8 cellular contexts compared by ENCODE assay signal in the genomic region with DNA sequence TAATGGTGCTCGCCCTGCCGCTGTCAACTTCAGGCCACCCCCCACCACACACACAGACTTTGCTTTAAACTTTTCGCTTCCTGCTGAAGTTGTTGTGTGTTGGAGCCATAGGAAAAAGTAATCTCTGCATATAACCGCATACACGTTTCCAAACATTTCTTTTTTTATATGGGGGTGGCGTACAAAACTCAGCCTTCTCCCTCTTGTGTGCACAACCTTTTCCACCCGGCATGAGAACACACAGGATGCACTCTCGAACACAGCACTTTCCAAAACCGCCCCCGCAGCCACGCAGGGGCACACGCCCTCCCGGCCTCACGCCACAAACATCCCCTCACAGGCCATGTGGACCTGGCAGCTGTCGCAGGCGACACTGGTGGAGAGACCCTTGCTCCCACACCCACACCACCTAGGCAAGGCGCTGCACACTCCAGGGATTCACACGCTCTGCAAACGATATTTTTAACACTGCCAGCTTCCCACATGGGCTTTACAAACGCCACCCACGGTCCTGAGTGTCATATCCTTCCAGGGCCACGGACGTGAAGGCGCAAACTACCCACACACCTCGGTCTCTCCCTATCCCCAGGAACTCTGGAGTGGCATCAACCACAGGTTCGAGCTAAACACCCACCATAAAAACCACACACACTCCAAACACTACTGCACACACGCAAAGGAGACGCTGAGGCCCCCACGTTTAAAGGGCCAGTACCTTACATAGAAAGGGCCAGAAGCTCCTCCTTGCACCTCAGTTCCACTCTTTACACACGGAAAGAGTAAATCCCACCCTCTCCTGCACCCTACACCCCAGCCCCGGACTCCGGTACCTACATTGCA. TPM values are rescaled to one million over a fixed set of nuclear protein-coding genes. Genes with fewer than 3 reads are reported as not detected.
DNase-seq lines count a peak whose midpoint lies in the region; TF ChIP-seq lines count a peak whose summit lies in the region.

No MANE protein-coding gene starts in this region.

- H3K36me3 ChIP-seq in HAP-1 (replicated peaks) (no peaks in the 10 kb centered on the region; the same call in 1 of the 2 replicates), breast epithelium (no peaks in the 10 kb centered on the region)

- no peak for TF ChIP-seq CTCF in AG04450 (IDR thresholded peaks at IDR 0.05; ENCODE audit: low read depth, low read length)
- TF ChIP-seq CTCF in breast epithelium (IDR thresholded peaks at IDR 0.05), result no peak
- no peak for TF ChIP-seq CTCF in lower leg skin (IDR thresholded peaks at IDR 0.05)

- no peak for DNase-seq in AG04450 (ENCODE audit: low read depth, low spot score)
- peak in 1 of 2 experiments; percentile 40 for DNase-seq in HAP-1 (ENCODE audit: low spot score in 2 of 2)
- DNase-seq in breast epithelium (ENCODE audit: low spot score in 2 of 2), result no peak
- DNase-seq in lower leg skin (ENCODE audit: low spot score in 2 of 2), result no peak
- DNase-seq in stimulated activated CD8-positive, alpha-beta memory T cell treated with anti-CD3 and anti-CD28 coated beads, Interleukin-15, amount 100 ng/mL, for 4 hours (ENCODE audit: low read depth in 2 of 2), result peak; percentile 54 to 65
- no peak for DNase-seq in NCI-H2081 (lab: John Stamatoyannopoulos, UW)
- no peak for DNase-seq in HT-29 (ENCODE audit: low spot score)

- peak overlapping the region; percentile 93 for H3K27ac Mint-ChIP-seq in T-helper 1 cell treated with Interleukin-12 subunit alpha and Interleukin-12 subunit beta and Interleukin-4 antibody, amounts not matched to agents 30 μg/mL and 1 μg/mL, for 36 hours

- H3K4me1 ChIP-seq in HAP-1 (peaks cover 28% of the 10 kb centered on the region), breast epithelium (peaks cover 30 to 50% of the 10 kb centered on the region in 2 donors)

- in situ Hi-C loops in HAP-1 (cut with MboI; ENCODE audit: low sequenced_read_pairs), result no loop called here

- H3K9me3 Mint-ChIP-seq in T-helper 1 cell treated with Interleukin-12 subunit alpha and Interleukin-12 subunit beta and Interleukin-4 antibody, amounts not matched to agents 30 μg/mL and 1 μg/mL, for 36 hours, result no peaks in the 10 kb centered on the region

- CTCF ChIA-PET in AG04450 (lab: Charles Lee), result interaction anchor here (1.0 to 4.3 kb wide), 4 partner anchors 59 to 126 kb away, joined by 3 to 23 read pairs (median 6); partner anchors contain the start of gene AAAS

- H3K27me3 Mint-ChIP-seq in T-helper 1 cell treated with Interleukin-12 subunit alpha and Interleukin-12 subunit beta and Interleukin-4 antibody, amounts not matched to agents 30 μg/mL and 1 μg/mL, for 36 hours (ENCODE audit: low read depth), result no peaks in the 10 kb centered on the region

- no peak for TF ChIP-seq POLR2A in breast epithelium (IDR thresholded peaks at IDR 0.05)
- TF ChIP-seq POLR2A in lower leg skin (IDR thresholded peaks at IDR 0.05), result no peak

- peak overlapping the region; percentile 98 for H3K4me3 Mint-ChIP-seq in T-helper 1 cell treated with Interleukin-12 subunit alpha and Interleukin-12 subunit beta and Interleukin-4 antibody, amounts not matched to agents 30 μg/mL and 1 μg/mL, for 36 hours

- 6 to 8% methylated on average over 32 of the region's 32 CpGs for WGBS in lower leg skin, 2 donors

- peak overlapping the region; percentile 80 for H3K4me3 ChIP-seq in AG04450 (ENCODE audit: low read depth, low read length)
- H3K4me3 ChIP-seq in HAP-1, result peak overlapping the region; percentile 65
- H3K4me3 ChIP-seq in breast epithelium, result peak overlapping the region; percentile 58 to 77 (median 77)
- H3K4me3 ChIP-seq in lower leg skin (ENCODE audit: low read depth, poor library complexity, severe bottlenecking), result peak overlapping the region; percentile 38

- H3K27me3 ChIP-seq in AG04450 (ENCODE audit: control insufficient read depth, insufficient read depth, low read length) (no peaks in the 10 kb centered on the region), HAP-1 (ENCODE audit: low read depth) (no peaks in the 10 kb centered on the region), breast epithelium (no peaks in the 10 kb centered on the region)

- H3K9me3 ChIP-seq in AG04450 (ENCODE audit: control insufficient read depth, insufficient read depth, low read length), result no peaks in the 10 kb centered on the region; the same call in 1 of the 2 replicates
- no peaks in the 10 kb centered on the region for H3K9me3 ChIP-seq in HAP-1
- no peaks in the 10 kb centered on the region for H3K9me3 ChIP-seq in breast epithelium

- intact Hi-C loops in breast epithelium (cut with DNase I; ENCODE audit: low total_unique reads), result loop anchor here (5.0 kb wide), 1 partner anchor 33 kb away; a partner anchor contains a TSS
- intact Hi-C loops in lower leg skin (cut with DNase I; ENCODE audit: low total_unique reads), result no loop called here

- H3K4me1 Mint-ChIP-seq in T-helper 1 cell treated with Interleukin-12 subunit alpha and Interleukin-12 subunit beta and Interleukin-4 antibody, amounts not matched to agents 30 μg/mL and 1 μg/mL, for 36 hours (ENCODE audit: low read depth), result peaks cover 79% of the 10 kb centered on the region

- peaks cover 39% of the 10 kb centered on the region for H3K36me3 Mint-ChIP-seq in T-helper 1 cell treated with Interleukin-12 subunit alpha and Interleukin-12 subunit beta and Interleukin-4 antibody, amounts not matched to agents 30 μg/mL and 1 μg/mL, for 36 hours (ENCODE audit: low read depth)

- POLR2A ChIA-PET in AG04450 (lab: Yijun Ruan, JAX), result interaction anchor here (0.7 to 2.6 kb wide), 8 partner anchors 34 to 102 kb away, joined by 3 to 12 read pairs (median 4); partner anchors contain the start of genes AAAS, MYG1 and PFDN5

- H3K27ac ChIP-seq in AG04450 (ENCODE audit: low read depth, low read length) (peak overlapping the region; percentile 57), breast epithelium (peak overlapping the region; percentile 81 to 100)

RNA-seq across cellular contexts. Expression of gene ITGB7, which starts 12.3 kb away (rescaled TPM):
- polyA plus RNA-seq in AG04450 (2011; rRNA removed), result 0.15 and 0.19 TPM in 2 replicates
- 0.09 and 1.0 TPM in 2 replicates for polyA minus RNA-seq in AG04450 (2011; rRNA and poly(A)+ RNA removed)
- total RNA-seq in breast epithelium (1 to 10 TPM; 1.1 to 2.9 (median 2.9) TPM), lower leg skin (10 to 100 TPM in 1 of 4 donors, 1 to 10 TPM in 3; 6.5 to 13.2 (median 7.8) TPM)
- total RNA-seq in HT-29 (2014; rRNA removed; shearing (Covaris generic)), result 8.1 and 11.4 TPM in 2 replicates

RNA-seq across cellular contexts. Expression of gene RARG, which starts 12.7 kb away (rescaled TPM):
- polyA plus RNA-seq in AG04450 (2011; rRNA removed), result 20.1 and 25.6 TPM in 2 replicates
- polyA minus RNA-seq in AG04450 (2011; rRNA and poly(A)+ RNA removed), result 28.5 and 31.5 TPM in 2 replicates
- total RNA-seq in breast epithelium (10 to 100 TPM; 12.2 to 39.8 (median 23.3) TPM), lower leg skin (100 to 1,000 TPM; 160 to 207 (median 199) TPM)
- total RNA-seq in HT-29 (2014; rRNA removed; shearing (Covaris generic)), result 89.7 and 92.5 TPM in 2 replicates

RNA-seq across cellular contexts. Expression of gene CSAD, which starts 38.6 kb away (rescaled TPM):
- 18.9 and 21.6 TPM in 2 replicates for polyA plus RNA-seq in AG04450 (2011; rRNA removed)
- 10.2 and 10.5 TPM in 2 replicates for polyA minus RNA-seq in AG04450 (2011; rRNA and poly(A)+ RNA removed)
- total RNA-seq in breast epithelium (10 to 100 TPM; 60.2 to 74.1 (median 68.8) TPM), lower leg skin (10 to 100 TPM in 3 of 4 donors, 1 to 10 TPM in 1; 7.2 to 33.6 (median 19.2) TPM)
- 14.7 and 16.3 TPM in 2 replicates for total RNA-seq in HT-29 (2014; rRNA removed; shearing (Covaris generic))

RNA-seq across cellular contexts. Expression of gene ZNF740, which starts 38.8 kb away (rescaled TPM):
- polyA plus RNA-seq in AG04450 (2011; rRNA removed), result 20.9 and 21.7 TPM in 2 replicates
- polyA minus RNA-seq in AG04450 (2011; rRNA and poly(A)+ RNA removed), result 37.1 and 38.0 TPM in 2 replicates
- total RNA-seq in breast epithelium (10 to 100 TPM; 17.9 to 22.0 (median 19.3) TPM), lower leg skin (10 to 100 TPM in 1 of 4 donors, 1 to 10 TPM in 3; 6.1 to 12.1 (median 8.4) TPM)
- total RNA-seq in HT-29 (2014; rRNA removed; shearing (Covaris generic)), result 8.1 and 8.8 TPM in 2 replicates

RNA-seq across cellular contexts. Expression of gene ESPL1, which starts 48.8 kb away (rescaled TPM):
- polyA plus RNA-seq in AG04450 (2011; rRNA removed), result 1.6 and 2.1 TPM in 2 replicates
- polyA minus RNA-seq in AG04450 (2011; rRNA and poly(A)+ RNA removed), result 3.0 and 3.6 TPM in 2 replicates
- total RNA-seq in breast epithelium (1 to 10 TPM in 2 of 3 donors, under 1 TPM in 1; 0.33 to 1.3 (median 1.2) TPM), lower leg skin (10 to 100 TPM in 1 of 4 donors, 1 to 10 TPM in 3; 4.7 to 13.6 (median 5.8) TPM)
- 28.0 and 31.0 TPM in 2 replicates for total RNA-seq in HT-29 (2014; rRNA removed; shearing (Covaris generic))

Comparison
In these comparisons a context has a peak if more than half of its experiments do, and no peak if none do; other contexts are left out.
1. DNase-seq: peak in stimulated activated CD8-positive, alpha-beta memory T cell treated with anti-CD3 and anti-CD28 coated beads, Interleukin-15, amount 100 ng/mL, for 4 hours (2 of 2); none in AG04450 (single experiment), breast epithelium (0 of 2), lower leg skin (0 of 2), NCI-H2081 (0 of 2) and HT-29 (single experiment).
2. Peak in every context shown above with its lines, with median percentiles within 50 percentile points of each other: H3K4me3 ChIP-seq.